In genomic region chr9:88789785-88790184, GRCh38 we compare ENCODE assay signal across 22 cellular contexts.
DNase-seq lines count a peak whose midpoint lies in the region; ATAC-seq and TF ChIP-seq lines count a peak whose summit lies in the region.
"Had no signal": no experiment of that assay in that cellular context is flagged by ENCODE, and none has a peak within 500 bp of the region (broad histone marks: within the 10 kb centered on the region; RNA-seq: fewer than 3 reads in every experiment).

No MANE protein-coding gene starts in this region.

- no peak overlapping the region for H3K4me3 ChIP-seq in epithelial cell of esophagus (ENCODE audit: low read length)
- H3K4me3 ChIP-seq: SK-N-MC, tibial artery had no signal

- no peak for DNase-seq in activated T-cell treated with anti-CD3 and anti-CD28 coated beads, Interleukin-2, amount 50 U/mL, for 4 hours
- DNase-seq in activated T-cell treated with anti-CD3 and anti-CD28 coated beads, Interleukin-2, amount 50 U/mL, for 48 hours, result no peak
- DNase-seq in NCI-H226 (peak; percentile 92), epithelial cell of esophagus (ENCODE audit: low read depth) (peak; percentile 94), renal cortical epithelial cell (ENCODE audit: low read depth) (peak; percentile 91), NCI-H2029 treated with DMSO at 0.1 percent for 48 hours (lab: John Stamatoyannopoulos, UW) (no peak), ecto neural progenitor cell (ENCODE audit: low spot score) (no peak)
- DNase-seq: activated CD4-positive, alpha-beta T cell treated with anti-CD3 and anti-CD28 coated beads for 1 hour; activated CD8-positive, alpha-beta memory T cell treated with anti-CD3 and anti-CD28 coated beads, Interleukin-2, amount 10 ng/mL, durations not matched to agents 7 days and 5 days; activated naive CD4-positive, alpha-beta T cell; brain microvascular endothelial cell; DMS153; foreskin melanocyte; midbrain; NCI-H1436 treated with DMSO at 0.1 percent for 48 hours; PC-3; stimulated activated CD4-positive, alpha-beta T cell treated with anti-CD3 and anti-CD28 coated beads, Interleukin-12 subunit alpha, Interleukin-12 subunit beta, amount 100 ng/mL, for 4 hours; T-helper 9 cell; tibial artery had no signal

- peak; percentile 63 to 70 for ATAC-seq in activated T-cell treated with anti-CD3 and anti-CD28 coated beads, Interleukin-2, amount 50 U/mL, for 4 hours
- no peak for ATAC-seq in HG03139 (IDR thresholded peaks at IDR 0.05; ENCODE audit: unreplicated experiment)
- ATAC-seq: activated CD8-positive, alpha-beta memory T cell treated with anti-CD3 and anti-CD28 coated beads, Interleukin-2, amount 10 ng/mL, durations not matched to agents 7 days and 5 days; PC-3 had no signal

- no peaks in the 10 kb centered on the region for H3K9me3 Mint-ChIP-seq in activated T-cell treated with anti-CD3 and anti-CD28 coated beads, Interleukin-2, amount 50 U/mL, for 4 hours
- H3K9me3 Mint-ChIP-seq: neural crest cell had no signal

- H3K27me3 Mint-ChIP-seq in activated T-cell treated with anti-CD3 and anti-CD28 coated beads, Interleukin-2, amount 50 U/mL, for 4 hours (ENCODE audit: low read depth), result peaks cover 7% of the 10 kb centered on the region

- H3K36me3 Mint-ChIP-seq in activated T-cell treated with anti-CD3 and anti-CD28 coated beads, Interleukin-2, amount 50 U/mL, for 4 hours (ENCODE audit: insufficient read depth), result no peaks in the 10 kb centered on the region
- H3K36me3 Mint-ChIP-seq: activated CD8-positive, alpha-beta memory T cell treated with anti-CD3 and anti-CD28 coated beads, Interleukin-2, amount 10 ng/mL, durations not matched to agents 7 days and 5 days had no signal

- no peak overlapping the region for H3K4me3 Mint-ChIP-seq in activated T-cell treated with anti-CD3 and anti-CD28 coated beads, Interleukin-2, amount 50 U/mL, for 4 hours
- H3K4me3 Mint-ChIP-seq: activated CD8-positive, alpha-beta memory T cell treated with anti-CD3 and anti-CD28 coated beads, Interleukin-2, amount 10 ng/mL, durations not matched to agents 7 days and 5 days; neural crest cell had no signal

- H3K4me1 Mint-ChIP-seq in activated T-cell treated with anti-CD3 and anti-CD28 coated beads, Interleukin-2, amount 50 U/mL, for 4 hours (ENCODE audit: low read depth), result peaks cover 6% of the 10 kb centered on the region

- no peak for TF ChIP-seq CTCF in epithelial cell of esophagus (IDR thresholded peaks at IDR 0.05; ENCODE audit: insufficient read depth, low read depth, low read length, missing control alignments)

Comparison
In these comparisons a context has a peak if more than half of its experiments do, and no peak if none do; other contexts are left out.
1. DNase-seq: peak in NCI-H226 (single experiment), epithelial cell of esophagus (single experiment) and renal cortical epithelial cell (single experiment); none in activated T-cell treated with anti-CD3 and anti-CD28 coated beads, Interleukin-2, amount 50 U/mL, for 4 hours (single experiment), activated T-cell treated with anti-CD3 and anti-CD28 coated beads, Interleukin-2, amount 50 U/mL, for 48 hours (0 of 2), NCI-H2029 treated with DMSO at 0.1 percent for 48 hours (single experiment) and ecto neural progenitor cell (single experiment).